1 cellular context compared by ENCODE assay signal in the genomic region with DNA sequence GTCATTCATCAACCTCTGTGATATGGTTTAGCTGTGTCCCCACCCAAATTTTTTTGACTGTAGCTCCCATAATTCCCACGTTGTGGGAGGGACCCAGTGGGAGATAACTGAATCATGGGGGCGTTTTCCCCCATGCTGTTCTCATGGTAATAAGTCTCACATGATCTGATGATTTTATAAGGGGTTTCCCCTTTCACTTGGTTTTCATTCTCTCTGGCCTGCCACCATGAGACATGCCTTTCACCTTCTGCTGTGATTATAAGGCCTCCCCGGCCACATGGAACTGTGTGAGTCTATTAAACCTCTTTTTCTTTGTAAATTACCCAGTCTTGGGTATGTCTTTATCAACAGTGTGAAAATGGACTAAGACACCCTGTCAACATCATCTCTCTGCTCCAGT.
TF ChIP-seq lines count a peak whose summit lies in the region.

No MANE protein-coding gene starts in this region.

TF ChIP-seq in WTC11, 78 proteins besides CTCF, POLR2A, EP300 and RAD21 (continued from another document):
- TF ChIP-seq ATF6 (CRISPR knock-in tag; IDR thresholded peaks at IDR 0.05) (no peak), ZNF138 (CRISPR knock-in tag; conservative IDR thresholded peaks at IDR 0.05) (no peak), ZNF416 (CRISPR knock-in tag; IDR thresholded peaks at IDR 0.05) (no peak), ZNF263 (CRISPR knock-in tag; IDR thresholded peaks at IDR 0.05; ENCODE audit: low read depth) (no peak), E2F1 (CRISPR knock-in tag; IDR thresholded peaks at IDR 0.05) (no peak), RELA (CRISPR knock-in tag; IDR thresholded peaks at IDR 0.05; ENCODE audit: borderline replicate concordance) (no peak), TP53 (CRISPR knock-in tag; IDR thresholded peaks at IDR 0.05) (no peak), AFF4 (CRISPR knock-in tag; IDR thresholded peaks at IDR 0.05; ENCODE audit: borderline replicate concordance) (no peak), ZNF232 (CRISPR knock-in tag; IDR thresholded peaks at IDR 0.05) (no peak), SP1 (CRISPR knock-in tag; conservative IDR thresholded peaks at IDR 0.05) (no peak), ESRRA (CRISPR knock-in tag; IDR thresholded peaks at IDR 0.05; ENCODE audit: borderline replicate concordance) (no peak), RORB (CRISPR knock-in tag; IDR thresholded peaks at IDR 0.05) (no peak)
- TF ChIP-seq, protein P1, sequence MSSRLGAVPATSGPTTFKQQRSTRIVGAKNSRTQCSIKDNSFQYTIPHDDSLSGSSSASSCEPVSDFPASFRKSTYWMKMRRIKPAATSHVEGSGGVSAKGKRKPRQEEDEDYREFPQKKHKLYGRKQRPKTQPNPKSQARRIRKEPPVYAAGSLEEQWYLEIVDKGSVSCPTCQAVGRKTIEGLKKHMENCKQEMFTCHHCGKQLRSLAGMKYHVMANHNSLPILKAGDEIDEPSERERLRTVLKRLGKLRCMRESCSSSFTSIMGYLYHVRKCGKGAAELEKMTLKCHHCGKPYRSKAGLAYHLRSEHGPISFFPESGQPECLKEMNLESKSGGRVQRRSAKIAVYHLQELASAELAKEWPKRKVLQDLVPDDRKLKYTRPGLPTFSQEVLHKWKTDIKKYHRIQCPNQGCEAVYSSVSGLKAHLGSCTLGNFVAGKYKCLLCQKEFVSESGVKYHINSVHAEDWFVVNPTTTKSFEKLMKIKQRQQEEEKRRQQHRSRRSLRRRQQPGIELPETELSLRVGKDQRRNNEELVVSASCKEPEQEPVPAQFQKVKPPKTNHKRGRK (CRISPR knock-in tag; IDR thresholded peaks at IDR 0.05; ENCODE audit: borderline replicate concordance): no peak
- TF ChIP-seq, protein P2, sequence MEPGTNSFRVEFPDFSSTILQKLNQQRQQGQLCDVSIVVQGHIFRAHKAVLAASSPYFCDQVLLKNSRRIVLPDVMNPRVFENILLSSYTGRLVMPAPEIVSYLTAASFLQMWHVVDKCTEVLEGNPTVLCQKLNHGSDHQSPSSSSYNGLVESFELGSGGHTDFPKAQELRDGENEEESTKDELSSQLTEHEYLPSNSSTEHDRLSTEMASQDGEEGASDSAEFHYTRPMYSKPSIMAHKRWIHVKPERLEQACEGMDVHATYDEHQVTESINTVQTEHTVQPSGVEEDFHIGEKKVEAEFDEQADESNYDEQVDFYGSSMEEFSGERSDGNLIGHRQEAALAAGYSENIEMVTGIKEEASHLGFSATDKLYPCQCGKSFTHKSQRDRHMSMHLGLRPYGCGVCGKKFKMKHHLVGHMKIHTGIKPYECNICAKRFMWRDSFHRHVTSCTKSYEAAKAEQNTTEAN (CRISPR knock-in tag; IDR thresholded peaks at IDR 0.05): no peak
TF ChIP-seq in WTC11: peak in this region for 0.
